Comparison of ENCODE assay signal across 1 cellular context in genomic region chr11:62855571-62856332, GRCh38.
A peak's percentile ranks its signal among the peaks of the same experiment; 100 is the strongest.
TF ChIP-seq lines count a peak whose summit lies in the region.

No MANE protein-coding gene starts in this region.

TF ChIP-seq in IMR-90, 13 proteins besides CTCF, POLR2A, EP300 and RAD21:
- TF ChIP-seq BHLHE40 (IDR thresholded peaks at IDR 0.05; ENCODE audit: low read depth, low read length) (0 out of 2 replicates have a peak, but pooled peaks have one; percentile 59), MAZ (IDR thresholded peaks at IDR 0.05; ENCODE audit: borderline replicate concordance, low read depth, low read length) (no peak), FOS (IDR thresholded peaks at IDR 0.05; ENCODE audit: low read depth, low read length) (no peak), MXI1 (IDR thresholded peaks at IDR 0.05; ENCODE audit: borderline replicate concordance, low read depth, low read length) (peak; percentile 93), CEBPB (IDR thresholded peaks at IDR 0.05; ENCODE audit: low read depth, low read length) (peak; percentile 27; the same call in 1 of the 2 replicates)
TF ChIP-seq in IMR-90: peak in this region for 3.
